1 cellular context compared by ENCODE assay signal in genomic region chr20:21235713-21236445, GRCh38.
A peak's percentile ranks its signal among the peaks of the same experiment; 100 is the strongest.
TF ChIP-seq lines count a peak whose summit lies in the region.

No MANE protein-coding gene starts in this region.

TF ChIP-seq in HepG2, 621 proteins besides CTCF, POLR2A, EP300 and RAD21 (continued from another document and continues in another):
- no peak for TF ChIP-seq ZBTB40 (IDR thresholded peaks at IDR 0.05)
- TF ChIP-seq ZBTB40 (CRISPR knock-in tag; IDR thresholded peaks at IDR 0.05) = no peak
- TF ChIP-seq PBX2 (CRISPR knock-in tag; IDR thresholded peaks at IDR 0.05) = no peak
- no peak for TF ChIP-seq ZBTB44 (CRISPR knock-in tag; IDR thresholded peaks at IDR 0.05)
- TF ChIP-seq ZBTB8A (CRISPR knock-in tag; IDR thresholded peaks at IDR 0.05; ENCODE audit: borderline replicate concordance, low read depth) = no peak
- no peak for TF ChIP-seq RORA (CRISPR knock-in tag; IDR thresholded peaks at IDR 0.05)
- no peak for TF ChIP-seq ZNF883 (CRISPR knock-in tag; IDR thresholded peaks at IDR 0.05; ENCODE audit: not compliant biosample characterization)
- TF ChIP-seq BCL3 (CRISPR knock-in tag; IDR thresholded peaks at IDR 0.05) = no peak
- TF ChIP-seq MLX (CRISPR knock-in tag; IDR thresholded peaks at IDR 0.05) = no peak
- no peak for TF ChIP-seq SNAPC4 (CRISPR knock-in tag; IDR thresholded peaks at IDR 0.05)
- TF ChIP-seq LCORL (IDR thresholded peaks at IDR 0.05) = no peak
- TF ChIP-seq LCORL (CRISPR knock-in tag; IDR thresholded peaks at IDR 0.05) = peak; percentile 33; the same call in 1 of the 2 replicates
- TF ChIP-seq ZNF577 (CRISPR knock-in tag; IDR thresholded peaks at IDR 0.05; ENCODE audit: borderline replicate concordance, low read depth) = no peak
- TF ChIP-seq REST (IDR thresholded peaks at IDR 0.05; ENCODE audit: borderline replicate concordance in 1 of 2, low read depth in 1 of 2, low read length in 2 of 2) = no peak
